ENCODE assay signal across 7 cellular contexts in genomic region chr12:95102916-95103671, GRCh38. TPM values are rescaled to one million over a fixed set of nuclear protein-coding genes. Genes with fewer than 3 reads are reported as not detected.
A peak's percentile ranks its signal among the peaks of the same experiment; 100 is the strongest.
DNase-seq lines count a peak whose midpoint lies in the region; ATAC-seq and TF ChIP-seq lines count a peak whose summit lies in the region.

No MANE protein-coding gene starts in this region.

- H3K4me1 ChIP-seq in SJCRH30 (peaks cover 21% of the 10 kb centered on the region), esophagus squamous epithelium (peaks cover 0 to 17% (median 8%) of the 10 kb centered on the region in 3 donors)

- H3K36me3 ChIP-seq in SJCRH30 (no peaks in the 10 kb centered on the region), esophagus squamous epithelium (peaks cover 0 to 81% (median 5%) of the 10 kb centered on the region in 3 donors)

- intact Hi-C loops in esophagus squamous epithelium (cut with DNase I) = no loop called here
- intact Hi-C loops in lower leg skin (cut with DNase I; ENCODE audit: low total_unique reads) = no loop called here

- TF ChIP-seq CTCF in LNCaP clone FGC (IDR thresholded peaks at IDR 0.05; ENCODE audit: control insufficient read depth, extremely low read depth, insufficient read depth) (no peak), esophagus squamous epithelium (IDR thresholded peaks at IDR 0.05) (no peak), lower leg skin (IDR thresholded peaks at IDR 0.05) (no peak)

- H3K27me3 Mint-ChIP-seq in stimulated activated memory B cell treated with anti-CD40 and anti-IgM and Interleukin-4, amounts not matched to agents 10 μg/mL and 1 μg/mL and 100 μg/mL, for 72 hours = peaks cover 8% of the 10 kb centered on the region

- H3K27me3 ChIP-seq in SJCRH30 (no peaks in the 10 kb centered on the region), esophagus squamous epithelium (no peaks in the 10 kb centered on the region)

- H3K4me3 Mint-ChIP-seq in stimulated activated memory B cell treated with anti-CD40 and anti-IgM and Interleukin-4, amounts not matched to agents 10 μg/mL and 1 μg/mL and 100 μg/mL, for 72 hours = no peak overlapping the region

- peaks cover 15% of the 10 kb centered on the region for H3K4me1 Mint-ChIP-seq in stimulated activated memory B cell treated with anti-CD40 and anti-IgM and Interleukin-4, amounts not matched to agents 10 μg/mL and 1 μg/mL and 100 μg/mL, for 72 hours

- DNase-seq in LNCaP clone FGC (ENCODE audit: low read depth) = peak; percentile 97
- DNase-seq in SJCRH30 = peak; percentile 23 to 60
- DNase-seq in esophagus squamous epithelium (lab: John Stamatoyannopoulos, UW) = no peak
- no peak for DNase-seq in lower leg skin (ENCODE audit: low spot score in 2 of 2)

- H3K4me3 ChIP-seq in LNCaP clone FGC (ENCODE audit: low read depth, low read length) (peak overlapping the region; percentile 1; the same call in 1 of the 2 replicates), SJCRH30 (no peak overlapping the region), esophagus squamous epithelium (no peak overlapping the region), lower leg skin (ENCODE audit: low read depth, poor library complexity, severe bottlenecking) (no peak overlapping the region)

- ATAC-seq in GM18499 (IDR thresholded peaks at IDR 0.05; ENCODE audit: insufficient read depth, unreplicated experiment) = peak; percentile 84
- ATAC-seq in GM21825 (IDR thresholded peaks at IDR 0.05; ENCODE audit: unreplicated experiment) = peak; percentile 97
- peak; percentile 94 for ATAC-seq in stimulated activated memory B cell treated with anti-CD40 and anti-IgM and Interleukin-4, amounts not matched to agents 10 μg/mL and 1 μg/mL and 100 μg/mL, for 72 hours

- H3K9me3 ChIP-seq in SJCRH30 (replicated peaks) (no peaks in the 10 kb centered on the region), esophagus squamous epithelium (no peaks in the 10 kb centered on the region)

- WGBS in esophagus squamous epithelium, 2 donors = 30 to 54% methylated on average over 8 of the region's 8 CpGs
- WGBS in lower leg skin, 2 donors = 75 to 81% methylated on average over 8 of the region's 8 CpGs

- no peaks in the 10 kb centered on the region for H3K9me3 Mint-ChIP-seq in stimulated activated memory B cell treated with anti-CD40 and anti-IgM and Interleukin-4, amounts not matched to agents 10 μg/mL and 1 μg/mL and 100 μg/mL, for 72 hours

- H3K27ac ChIP-seq in SJCRH30 (peak overlapping the region; percentile 55), esophagus squamous epithelium (peak overlapping the region; percentile 56 to 78 (median 62))

- TF ChIP-seq POLR2A in esophagus squamous epithelium (IDR thresholded peaks at IDR 0.05) = no peak
- no peak for TF ChIP-seq POLR2A in lower leg skin (IDR thresholded peaks at IDR 0.05)

- no peak overlapping the region for H3K27ac Mint-ChIP-seq in stimulated activated memory B cell treated with anti-CD40 and anti-IgM and Interleukin-4, amounts not matched to agents 10 μg/mL and 1 μg/mL and 100 μg/mL, for 72 hours

- H3K36me3 Mint-ChIP-seq in stimulated activated memory B cell treated with anti-CD40 and anti-IgM and Interleukin-4, amounts not matched to agents 10 μg/mL and 1 μg/mL and 100 μg/mL, for 72 hours = no peaks in the 10 kb centered on the region

RNA-seq across cellular contexts. Expression of gene NR2C1, which starts 29.7 kb away (rescaled TPM):
- total RNA-seq in SJCRH30 (2014; rRNA removed; shearing (Covaris generic)) = 33.7 and 39.1 TPM in 2 replicates
- 10 to 100 TPM; 13.3 to 36.0 (median 19.6) TPM for total RNA-seq in esophagus squamous epithelium
- total RNA-seq in lower leg skin = 10 to 100 TPM; 11.3 to 61.9 (median 25.7) TPM

Comparison
In these comparisons a context has a peak if more than half of its experiments do, and no peak if none do; other contexts are left out.
1. DNase-seq: peak in LNCaP clone FGC (single experiment) and SJCRH30 (2 of 2); none in esophagus squamous epithelium (single experiment) and lower leg skin (0 of 2).
2. Peak in every context shown above with its lines, with median percentiles within 50 percentile points of each other: ATAC-seq.